ENCODE assay signal across 1 cellular context in the genomic region with DNA sequence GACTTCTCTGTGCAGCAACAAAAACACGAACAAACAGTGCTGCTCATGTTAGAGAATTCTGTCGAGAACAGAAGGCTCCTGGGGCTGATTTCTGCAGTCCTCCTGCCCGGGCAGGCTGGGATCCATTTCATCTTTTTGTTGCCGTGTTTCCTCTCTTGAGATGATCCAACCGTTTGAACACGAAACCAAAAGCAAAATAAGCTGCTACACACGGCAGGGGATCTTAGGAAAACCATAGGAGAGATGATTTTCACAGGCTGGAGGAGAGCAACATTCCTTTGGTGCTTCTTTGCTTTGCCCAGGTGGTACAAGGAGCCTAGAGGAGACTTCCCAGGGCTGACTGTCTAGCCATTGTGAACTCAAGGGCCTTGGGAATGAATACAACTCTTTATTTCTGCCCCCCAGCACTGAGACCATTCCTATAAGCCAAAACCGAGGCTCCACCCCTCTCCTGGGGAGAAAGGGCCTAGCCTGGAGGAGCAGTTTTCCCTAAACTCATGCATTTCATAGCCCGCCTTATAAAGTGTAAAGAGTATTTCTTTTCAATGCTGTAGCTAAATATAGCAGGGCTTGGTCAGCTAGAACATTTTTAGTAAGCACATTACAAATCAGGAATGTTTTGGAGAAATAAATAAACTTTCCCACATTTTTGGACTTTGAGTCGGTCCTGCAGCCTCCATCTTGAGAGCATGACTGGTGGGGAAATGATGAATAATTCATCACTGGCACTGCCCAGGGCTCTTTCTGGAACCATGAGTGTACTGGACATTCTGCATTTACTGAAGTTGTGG.
TF ChIP-seq lines count a peak whose summit lies in the region.

No MANE protein-coding gene starts in this region.

TF ChIP-seq in endothelial cell of umbilical vein, 7 proteins besides CTCF, POLR2A, EP300 and RAD21:
- TF ChIP-seq FOS (IDR thresholded peaks at IDR 0.05; ENCODE audit: borderline replicate concordance, insufficient read depth, low read length) = peak; percentile 48
- TF ChIP-seq MYC (IDR thresholded peaks at IDR 0.05; ENCODE audit: low read depth, low read length) = no peak
